8 cellular contexts compared by ENCODE assay signal in genomic region chr3:115783938-115784738, GRCh38.
DNase-seq lines count a peak whose midpoint lies in the region; ATAC-seq and TF ChIP-seq lines count a peak whose summit lies in the region.

No MANE protein-coding gene starts in this region.

- peak overlapping the region; percentile 77 for H3K4me3 Mint-ChIP-seq in activated naive CD8-positive, alpha-beta T cell treated with anti-CD3 and anti-CD28 coated beads, Interleukin-2, amount 50 U/mL, for 24 hours
- H3K4me3 Mint-ChIP-seq in type B pancreatic cell, result peak overlapping the region; percentile 87

- peak overlapping the region; percentile 62 for H3K4me2 ChIP-seq in SU-DHL-6 (ENCODE audit: low read depth, low read length, poor library complexity, severe bottlenecking)

- H3K27me3 Mint-ChIP-seq in activated naive CD8-positive, alpha-beta T cell treated with anti-CD3 and anti-CD28 coated beads, Interleukin-2, amount 50 U/mL, for 24 hours, result peaks cover under 1% of the 10 kb centered on the region
- H3K27me3 Mint-ChIP-seq in type B pancreatic cell, result no peaks in the 10 kb centered on the region

- H3K4me3 ChIP-seq in GM12875 (ENCODE audit: low read depth, low read length), result peak overlapping the region; percentile 53
- H3K4me3 ChIP-seq in SU-DHL-6 (ENCODE audit: insufficient read depth, low read length, poor library complexity, severe bottlenecking), result peak overlapping the region; percentile 58
- peak overlapping the region; percentile 32 to 86 (median 70) for H3K4me3 ChIP-seq in heart right ventricle

- peak overlapping the region; percentile 63 for H3K9ac ChIP-seq in SU-DHL-6 (ENCODE audit: low read length)

- H3K4me1 ChIP-seq in heart right ventricle, result peaks cover 0 to 18% (median 8%) of the 10 kb centered on the region in 9 donors

- H3K27ac Mint-ChIP-seq in activated naive CD8-positive, alpha-beta T cell treated with anti-CD3 and anti-CD28 coated beads, Interleukin-2, amount 50 U/mL, for 24 hours, result peak overlapping the region; percentile 93
- H3K27ac Mint-ChIP-seq in type B pancreatic cell, result peak overlapping the region; percentile 85

- H3K9me3 ChIP-seq in SU-DHL-6 (ENCODE audit: insufficient read depth, low read length) (no peaks in the 10 kb centered on the region), heart right ventricle (no peaks in the 10 kb centered on the region)

- H3K27ac ChIP-seq in SU-DHL-6 (ENCODE audit: low read depth, low read length) (peak overlapping the region; percentile 77), heart right ventricle (peak overlapping the region; percentile 74 to 97 (median 95))

- peak overlapping the region; percentile 91 for H2AFZ ChIP-seq in SU-DHL-6 (ENCODE audit: low read depth, low read length, severe bottlenecking)

- no peaks in the 10 kb centered on the region for H3K9me2 ChIP-seq in SU-DHL-6 (replicated peaks; ENCODE audit: insufficient read depth, low read length)

- TF ChIP-seq CTCF in GM12875 (IDR thresholded peaks at IDR 0.05; ENCODE audit: borderline replicate concordance, insufficient read depth, low read depth, low read length), result peak; percentile 99
- TF ChIP-seq CTCF in SU-DHL-6 (IDR thresholded peaks at IDR 0.05; ENCODE audit: insufficient read depth, low read length, poor library complexity, severe bottlenecking), result peak; percentile 90
- peak; percentile 94 to 99 (median 97) for TF ChIP-seq CTCF in heart right ventricle (IDR thresholded peaks at IDR 0.05)
- peak; percentile 99 for TF ChIP-seq CTCF in type B pancreatic cell (conservative IDR thresholded peaks at IDR 0.05)

- intact Hi-C loops in heart right ventricle (cut with DNase I), result loop anchor here in 9 of 10 donors (1.0 to 10.0 kb wide), 8 partner anchors 72 to 959 kb away; no protein-coding TSS in a partner anchor

- peaks cover 21% of the 10 kb centered on the region for H3K4me1 Mint-ChIP-seq in activated naive CD8-positive, alpha-beta T cell treated with anti-CD3 and anti-CD28 coated beads, Interleukin-2, amount 50 U/mL, for 24 hours
- H3K4me1 Mint-ChIP-seq in type B pancreatic cell (ENCODE audit: unreplicated experiment), result peaks cover 16% of the 10 kb centered on the region

- no peaks in the 10 kb centered on the region for H3K36me3 Mint-ChIP-seq in activated naive CD8-positive, alpha-beta T cell treated with anti-CD3 and anti-CD28 coated beads, Interleukin-2, amount 50 U/mL, for 24 hours (ENCODE audit: low read depth)
- H3K36me3 Mint-ChIP-seq in type B pancreatic cell, result no peaks in the 10 kb centered on the region

- H3K36me3 ChIP-seq in SU-DHL-6 (ENCODE audit: low read length) (no peaks in the 10 kb centered on the region), heart right ventricle (no peaks in the 10 kb centered on the region)

- H3K27me3 ChIP-seq in SU-DHL-6 (ENCODE audit: low read length) (no peaks in the 10 kb centered on the region), heart right ventricle (peaks cover 0 to 10% (median 0%) of the 10 kb centered on the region in 7 donors)

- peak; percentile 86 for DNase-seq in NCI-H1417 treated with DMSO at 0.1 percent for 48 hours (lab: John Stamatoyannopoulos, UW)
- DNase-seq in activated naive CD8-positive, alpha-beta T cell treated with anti-CD3 and anti-CD28 coated beads, Interleukin-2, amount 50 U/mL, for 24 hours, result peak; percentile 91
- peak; percentile 90 to 93 for DNase-seq in heart right ventricle
- peak; percentile 63 for DNase-seq in pons (ENCODE audit: low spot score)
- peak; percentile 92 for DNase-seq in type B pancreatic cell (ENCODE audit: extremely low spot score, unreplicated experiment)

- H3K9me3 Mint-ChIP-seq in activated naive CD8-positive, alpha-beta T cell treated with anti-CD3 and anti-CD28 coated beads, Interleukin-2, amount 50 U/mL, for 24 hours, result no peaks in the 10 kb centered on the region
- no peaks in the 10 kb centered on the region for H3K9me3 Mint-ChIP-seq in type B pancreatic cell

- H4K20me1 ChIP-seq in SU-DHL-6 (ENCODE audit: low read depth, low read length), result no peaks in the 10 kb centered on the region

- 1% methylated on average over 72 to 81 of the region's 81 CpGs for WGBS in heart right ventricle, 2 donors

- peak; percentile 89 for ATAC-seq in HG02852 (IDR thresholded peaks at IDR 0.05; ENCODE audit: unreplicated experiment)
- ATAC-seq in activated naive CD8-positive, alpha-beta T cell treated with anti-CD3 and anti-CD28 coated beads, Interleukin-2, amount 50 U/mL, for 24 hours, result peak; percentile 89
- ATAC-seq in heart right ventricle, result peak; percentile 95 to 98 (median 96)

- H3F3A ChIP-seq in SU-DHL-6 (ENCODE audit: insufficient read depth), result no peaks in the 10 kb centered on the region

- H3K79me2 ChIP-seq in SU-DHL-6 (ENCODE audit: insufficient read depth, low read length), result no peaks in the 10 kb centered on the region

Comparison
In these comparisons a context has a peak if more than half of its experiments do, and no peak if none do; other contexts are left out.
1. Peak in every context shown above with its lines: DNase-seq, ATAC-seq, H3K4me3 ChIP-seq and H3K27ac ChIP-seq.